ENCODE assay signal across 14 cellular contexts in the genomic region with DNA sequence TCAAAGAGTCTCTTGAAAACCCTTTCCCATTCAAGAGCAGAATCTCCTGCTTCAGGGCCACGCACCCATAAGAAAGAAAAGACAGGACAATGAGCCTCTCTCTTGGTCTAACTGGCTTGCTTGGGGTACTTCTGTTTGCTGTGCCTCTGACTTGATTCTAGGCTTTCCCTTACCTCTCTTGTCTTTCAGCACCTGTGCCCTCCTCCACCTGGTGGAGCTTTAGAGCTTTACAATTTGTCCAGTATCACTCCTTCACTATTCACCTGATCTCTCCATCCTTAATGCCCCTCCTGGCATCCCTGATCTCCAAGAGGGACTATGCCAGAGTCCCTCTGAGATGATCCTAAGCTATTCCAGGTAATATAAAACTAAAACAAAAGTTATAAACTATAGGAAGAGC.
"Had no signal": no experiment of that assay in that cellular context is flagged by ENCODE, and none has a peak within 500 bp of the region (broad histone marks: within the 10 kb centered on the region; RNA-seq: fewer than 3 reads in every experiment).

No MANE protein-coding gene starts in this region.

- ATAC-seq: activated CD8-positive, alpha-beta memory T cell treated with anti-CD3 and anti-CD28 coated beads, Interleukin-2, amount 10 ng/mL, durations not matched to agents 7 days and 5 days; activated T-cell treated with anti-CD3 and anti-CD28 coated beads, Interleukin-2, amount 50 U/mL, for 4 hours; esophagus mucosa; left cardiac atrium; lower lobe of right lung had no signal

- H3K27ac ChIP-seq: brain microvascular endothelial cell, lower lobe of right lung, vagina had no signal

- H3K36me3 Mint-ChIP-seq: activated CD8-positive, alpha-beta memory T cell treated with anti-CD3 and anti-CD28 coated beads, Interleukin-2, amount 10 ng/mL, durations not matched to agents 7 days and 5 days; activated naive CD8-positive, alpha-beta T cell treated with anti-CD3 and anti-CD28 coated beads for 36 hours; naive B cell had no signal

- H3K36me3 ChIP-seq: brain microvascular endothelial cell, lower lobe of right lung, tibial nerve, vagina had no signal

- H3K27me3 ChIP-seq: brain microvascular endothelial cell, tibial nerve, vagina had no signal

- H3K27ac Mint-ChIP-seq: activated CD8-positive, alpha-beta memory T cell treated with anti-CD3 and anti-CD28 coated beads, Interleukin-2, amount 10 ng/mL, durations not matched to agents 7 days and 5 days; activated naive CD8-positive, alpha-beta T cell treated with anti-CD3 and anti-CD28 coated beads for 36 hours; naive B cell had no signal

- H3K4me1 ChIP-seq: lower lobe of right lung, vagina had no signal

- H3K4me3 ChIP-seq: lower lobe of right lung, tibial nerve, vagina had no signal

- H3K27me3 Mint-ChIP-seq: activated CD8-positive, alpha-beta memory T cell treated with anti-CD3 and anti-CD28 coated beads, Interleukin-2, amount 10 ng/mL, durations not matched to agents 7 days and 5 days; naive B cell had no signal

- DNase-seq: activated CD8-positive, alpha-beta memory T cell treated with anti-CD3 and anti-CD28 coated beads, Interleukin-2, amount 10 ng/mL, durations not matched to agents 7 days and 5 days; activated effector memory CD4-positive, alpha-beta T cell treated with anti-CD3 and anti-CD28 coated beads, Interleukin-2, amount 50 U/mL, for 16 hours; activated naive CD8-positive, alpha-beta T cell treated with anti-CD3 and anti-CD28 coated beads for 36 hours; activated T-cell treated with anti-CD3 and anti-CD28 coated beads, Interleukin-2, amount 50 U/mL, for 4 hours; brain microvascular endothelial cell; hypothalamus; left cardiac atrium; lower lobe of right lung; naive B cell; posterior cingulate gyrus; small intestine had no signal

- H3K4me1 Mint-ChIP-seq: activated CD8-positive, alpha-beta memory T cell treated with anti-CD3 and anti-CD28 coated beads, Interleukin-2, amount 10 ng/mL, durations not matched to agents 7 days and 5 days; activated naive CD8-positive, alpha-beta T cell treated with anti-CD3 and anti-CD28 coated beads for 36 hours; naive B cell had no signal

- H3K4me3 Mint-ChIP-seq: activated CD8-positive, alpha-beta memory T cell treated with anti-CD3 and anti-CD28 coated beads, Interleukin-2, amount 10 ng/mL, durations not matched to agents 7 days and 5 days; activated naive CD8-positive, alpha-beta T cell treated with anti-CD3 and anti-CD28 coated beads for 36 hours; activated T-cell treated with anti-CD3 and anti-CD28 coated beads, Interleukin-2, amount 50 U/mL, for 4 hours; naive B cell had no signal

- H3K9me3 ChIP-seq: lower lobe of right lung, vagina had no signal
